In the genomic region with DNA sequence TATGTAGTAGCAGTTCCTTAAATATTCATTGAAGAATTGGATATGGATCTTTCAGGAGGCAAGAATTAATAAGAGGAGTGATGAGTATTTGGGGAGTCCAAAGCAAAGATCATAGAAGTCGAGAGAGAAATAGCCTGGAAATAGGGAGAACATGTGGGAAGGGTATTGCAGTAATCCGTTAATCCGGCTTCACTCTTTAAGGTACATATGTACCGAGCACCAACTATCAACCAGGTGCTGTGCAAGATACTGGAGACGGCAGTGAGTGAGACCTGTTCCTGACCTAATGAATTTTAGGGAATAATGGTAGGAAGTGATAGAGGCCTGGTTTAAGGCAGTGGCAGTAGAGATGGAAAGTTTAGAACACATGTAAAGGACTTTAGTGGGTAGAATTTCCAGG, we compare ENCODE assay signal across 7 cellular contexts. TPM values are rescaled to one million over a fixed set of nuclear protein-coding genes. Genes with fewer than 3 reads are reported as not detected.
DNase-seq lines count a peak whose midpoint lies in the region; ATAC-seq and TF ChIP-seq lines count a peak whose summit lies in the region.

No MANE protein-coding gene starts in this region.

- H3K4me3 ChIP-seq in right cardiac atrium (ENCODE audit: low read length) = peak overlapping the region; percentile 65

- CTCF ChIA-PET in activated CD4-positive, alpha-beta memory T cell treated with anti-CD3 and anti-CD28 coated beads, Interleukin-2, amount 10 ng/mL, durations not matched to agents 7 days and 5 days (lab: Charles Lee) = no interaction called here

- peaks cover 33% of the 10 kb centered on the region for H3K4me1 Mint-ChIP-seq in HFFc6 (ENCODE audit: low read depth)
- peaks cover 44% of the 10 kb centered on the region for H3K4me1 Mint-ChIP-seq in activated CD4-positive, alpha-beta memory T cell treated with anti-CD3 and anti-CD28 coated beads, Interleukin-2, amount 10 ng/mL, durations not matched to agents 7 days and 5 days
- peaks cover 51% of the 10 kb centered on the region for H3K4me1 Mint-ChIP-seq in stimulated activated effector memory CD8-positive, alpha-beta T cell treated with anti-CD3 and anti-CD28 coated beads, Interleukin-12 subunit alpha, Interleukin-12 subunit beta, amount 100 ng/mL, for 72 hours

- H3K36me3 Mint-ChIP-seq in HFFc6 (ENCODE audit: low read depth) = peaks cover 45% of the 10 kb centered on the region
- peaks cover 51% of the 10 kb centered on the region for H3K36me3 Mint-ChIP-seq in activated CD4-positive, alpha-beta memory T cell treated with anti-CD3 and anti-CD28 coated beads, Interleukin-2, amount 10 ng/mL, durations not matched to agents 7 days and 5 days (ENCODE audit: low read depth)
- H3K36me3 Mint-ChIP-seq in stimulated activated effector memory CD8-positive, alpha-beta T cell treated with anti-CD3 and anti-CD28 coated beads, Interleukin-12 subunit alpha, Interleukin-12 subunit beta, amount 100 ng/mL, for 72 hours = peaks cover 89% of the 10 kb centered on the region

- H3K9me3 Mint-ChIP-seq in HFFc6 = no peaks in the 10 kb centered on the region
- H3K9me3 Mint-ChIP-seq in activated CD4-positive, alpha-beta memory T cell treated with anti-CD3 and anti-CD28 coated beads, Interleukin-2, amount 10 ng/mL, durations not matched to agents 7 days and 5 days = no peaks in the 10 kb centered on the region
- no peaks in the 10 kb centered on the region for H3K9me3 Mint-ChIP-seq in stimulated activated effector memory CD8-positive, alpha-beta T cell treated with anti-CD3 and anti-CD28 coated beads, Interleukin-12 subunit alpha, Interleukin-12 subunit beta, amount 100 ng/mL, for 72 hours

- 78% methylated on average over 5 of the region's 5 CpGs for WGBS in right cardiac atrium

- ATAC-seq in right cardiac atrium (no peak), GM19328 (IDR thresholded peaks at IDR 0.05; ENCODE audit: unreplicated experiment) (no peak)
- no peak for ATAC-seq in stimulated activated effector memory CD8-positive, alpha-beta T cell treated with anti-CD3 and anti-CD28 coated beads, Interleukin-12 subunit alpha, Interleukin-12 subunit beta, amount 100 ng/mL, for 72 hours

- intact Hi-C loops in right cardiac atrium (cut with DNase I) = no loop called here

- TF ChIP-seq CTCF in HFFc6 (IDR thresholded peaks at IDR 0.05) = no peak

- H3K4me3 Mint-ChIP-seq in HFFc6 = peak overlapping the region; percentile 92
- H3K4me3 Mint-ChIP-seq in activated CD4-positive, alpha-beta memory T cell treated with anti-CD3 and anti-CD28 coated beads, Interleukin-2, amount 10 ng/mL, durations not matched to agents 7 days and 5 days = peak overlapping the region; percentile 91
- peak overlapping the region; percentile 92 for H3K4me3 Mint-ChIP-seq in stimulated activated effector memory CD8-positive, alpha-beta T cell treated with anti-CD3 and anti-CD28 coated beads, Interleukin-12 subunit alpha, Interleukin-12 subunit beta, amount 100 ng/mL, for 72 hours

- TF ChIP-seq POLR2A in erythroblast (IDR thresholded peaks at IDR 0.05; ENCODE audit: low read length) = no peak

- H3K27me3 Mint-ChIP-seq in HFFc6 (ENCODE audit: insufficient read depth) = no peaks in the 10 kb centered on the region; the same call in 1 of the 2 replicates
- H3K27me3 Mint-ChIP-seq in activated CD4-positive, alpha-beta memory T cell treated with anti-CD3 and anti-CD28 coated beads, Interleukin-2, amount 10 ng/mL, durations not matched to agents 7 days and 5 days = no peaks in the 10 kb centered on the region

- POLR2A ChIA-PET in activated CD4-positive, alpha-beta memory T cell treated with anti-CD3 and anti-CD28 coated beads, Interleukin-2, amount 10 ng/mL, durations not matched to agents 7 days and 5 days (lab: Charles Lee) = no interaction called here

- peak overlapping the region; percentile 100 for H3K27ac Mint-ChIP-seq in HFFc6
- H3K27ac Mint-ChIP-seq in activated CD4-positive, alpha-beta memory T cell treated with anti-CD3 and anti-CD28 coated beads, Interleukin-2, amount 10 ng/mL, durations not matched to agents 7 days and 5 days = peak overlapping the region; percentile 97
- H3K27ac Mint-ChIP-seq in stimulated activated effector memory CD8-positive, alpha-beta T cell treated with anti-CD3 and anti-CD28 coated beads, Interleukin-12 subunit alpha, Interleukin-12 subunit beta, amount 100 ng/mL, for 72 hours = peak overlapping the region; percentile 100

- H3K4me1 ChIP-seq in right cardiac atrium (ENCODE audit: control insufficient read depth, insufficient read depth, low read length) = peaks cover 13% of the 10 kb centered on the region

- H3K27ac ChIP-seq in right cardiac atrium (ENCODE audit: low read length) = no peak overlapping the region

- no peak for DNase-seq in HFFc6
- no peak for DNase-seq in activated CD4-positive, alpha-beta memory T cell treated with anti-CD3 and anti-CD28 coated beads, Interleukin-2, amount 10 ng/mL, durations not matched to agents 7 days and 5 days
- DNase-seq in right cardiac atrium = no peak
- no peak for DNase-seq in stimulated activated effector memory CD8-positive, alpha-beta T cell treated with anti-CD3 and anti-CD28 coated beads, Interleukin-12 subunit alpha, Interleukin-12 subunit beta, amount 100 ng/mL, for 72 hours (ENCODE audit: low spot score in 2 of 2)
- DNase-seq in erythroblast (lab: John Stamatoyannopoulos, UW) = no peak
- no peak for DNase-seq in activated CD8-positive, alpha-beta memory T cell treated with anti-CD3 and anti-CD28 coated beads for 24 hours

- H3K9me3 ChIP-seq in right cardiac atrium (ENCODE audit: control insufficient read depth, low read length) = no peaks in the 10 kb centered on the region

- H3K27me3 ChIP-seq in right cardiac atrium (ENCODE audit: control insufficient read depth, insufficient read depth) = no peaks in the 10 kb centered on the region

RNA-seq across cellular contexts. Expression of gene ELP5, which starts 1.1 kb away (rescaled TPM):
- 10 to 100 TPM; 28.7 to 36.1 (median 34.0) TPM for total RNA-seq in HFFc6 (2021; fragmentation: NEBNext Ultra II Directional; extraction: Animal tissue kit (Norgen Biotek cat#: 25700))
- total RNA-seq in activated CD4-positive, alpha-beta memory T cell treated with anti-CD3 and anti-CD28 coated beads, Interleukin-2, amount 10 ng/mL, durations not matched to agents 7 days and 5 days = 10 to 100 TPM; 40.4 to 42.1 TPM
- total RNA-seq in right cardiac atrium = 100 to 1,000 TPM in 1 of 4 donors, 10 to 100 TPM in 3; 37.9 to 100 (median 82.9) TPM
- 41.7 TPM for polyA plus RNA-seq in right cardiac atrium

RNA-seq across cellular contexts. Expression of gene CTDNEP1, which starts 1.5 kb away (rescaled TPM):
- 100 to 1,000 TPM; 127 to 168 (median 146) TPM for total RNA-seq in HFFc6 (2021; fragmentation: NEBNext Ultra II Directional; extraction: Animal tissue kit (Norgen Biotek cat#: 25700))
- 100 to 1,000 TPM; 170 to 175 TPM for total RNA-seq in activated CD4-positive, alpha-beta memory T cell treated with anti-CD3 and anti-CD28 coated beads, Interleukin-2, amount 10 ng/mL, durations not matched to agents 7 days and 5 days
- total RNA-seq in right cardiac atrium = 100 to 1,000 TPM; 118 to 124 (median 122) TPM
- 80.1 TPM for polyA plus RNA-seq in right cardiac atrium

RNA-seq across cellular contexts. Expression of gene CLDN7, which starts 9.2 kb away (rescaled TPM):
- 1 to 10 TPM in 4 of 6 experiments, under 1 TPM in 2; 0.43 to 3.0 (median 1.7) TPM for total RNA-seq in HFFc6 (2021; fragmentation: NEBNext Ultra II Directional; extraction: Animal tissue kit (Norgen Biotek cat#: 25700))
- under 1 TPM; 0.15 to 0.80 TPM for total RNA-seq in activated CD4-positive, alpha-beta memory T cell treated with anti-CD3 and anti-CD28 coated beads, Interleukin-2, amount 10 ng/mL, durations not matched to agents 7 days and 5 days
- total RNA-seq in right cardiac atrium = 1 to 10 TPM; 1.8 to 3.4 (median 2.8) TPM
- 2.9 TPM for polyA plus RNA-seq in right cardiac atrium

RNA-seq across cellular contexts. Expression of gene GABARAP, which starts 10.8 kb away (rescaled TPM):
- total RNA-seq in HFFc6 (2021; fragmentation: NEBNext Ultra II Directional; extraction: Animal tissue kit (Norgen Biotek cat#: 25700)) = 100 to 1,000 TPM; 399 to 470 (median 426) TPM
- total RNA-seq in activated CD4-positive, alpha-beta memory T cell treated with anti-CD3 and anti-CD28 coated beads, Interleukin-2, amount 10 ng/mL, durations not matched to agents 7 days and 5 days = 100 to 1,000 TPM; 303 to 313 TPM
- 100 to 1,000 TPM; 492 to 540 (median 522) TPM for total RNA-seq in right cardiac atrium
- 741 TPM for polyA plus RNA-seq in right cardiac atrium

RNA-seq across cellular contexts. Expression of gene PHF23, which starts 13.8 kb away (rescaled TPM):
- 10 to 100 TPM; 57.0 to 75.0 (median 68.2) TPM for total RNA-seq in HFFc6 (2021; fragmentation: NEBNext Ultra II Directional; extraction: Animal tissue kit (Norgen Biotek cat#: 25700))
- total RNA-seq in activated CD4-positive, alpha-beta memory T cell treated with anti-CD3 and anti-CD28 coated beads, Interleukin-2, amount 10 ng/mL, durations not matched to agents 7 days and 5 days = 10 to 100 TPM; 45.9 to 53.1 TPM
- 10 to 100 TPM; 22.2 to 30.4 (median 24.5) TPM for total RNA-seq in right cardiac atrium
- polyA plus RNA-seq in right cardiac atrium = 18.8 TPM
